In the genomic region with DNA sequence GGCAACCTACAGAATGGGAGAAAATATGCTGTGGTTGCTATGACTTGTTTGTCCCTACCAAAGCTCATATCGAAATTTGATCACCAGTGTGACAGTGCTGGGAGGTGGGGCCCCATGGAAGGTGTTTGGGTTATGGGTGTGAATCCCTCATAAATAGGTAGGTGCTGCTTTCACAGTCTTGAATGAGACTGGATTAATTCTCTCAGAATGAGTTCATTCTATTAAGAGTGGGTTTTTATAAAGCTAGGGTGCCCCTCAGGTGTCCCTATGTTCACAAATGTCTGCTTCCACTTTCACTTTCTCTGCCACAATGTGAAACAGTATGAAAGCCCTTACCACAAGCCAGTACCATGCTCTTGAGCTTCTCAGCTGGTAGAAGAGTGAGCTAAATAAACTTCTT, we compare ENCODE assay signal across 8 cellular contexts.
A peak's percentile ranks its signal among the peaks of the same experiment; 100 is the strongest.
DNase-seq lines count a peak whose midpoint lies in the region; ATAC-seq and TF ChIP-seq lines count a peak whose summit lies in the region.

No MANE protein-coding gene starts in this region.

- no peaks in the 10 kb centered on the region for H3K9me3 Mint-ChIP-seq in natural killer cell treated with Interleukin-12 subunit alpha and Interleukin-12 subunit beta and Interleukin-15 and Interleukin-18, amount 100 ng/mL, for 72 hours

- H3K4me1 ChIP-seq in body of pancreas (no peaks in the 10 kb centered on the region), thyroid gland (no peaks in the 10 kb centered on the region), adrenal gland (replicated peaks in 1 of 2) (no peaks in the 10 kb centered on the region)

- DNase-seq in OCI-M1 (lab: John Stamatoyannopoulos, UW) (peak; percentile 85), body of pancreas (no peak), thyroid gland (no peak), adrenal gland (no peak), NCI-H146 (lab: John Stamatoyannopoulos, UW) (no peak)
- DNase-seq in natural killer cell treated with Interleukin-12 subunit alpha and Interleukin-12 subunit beta and Interleukin-15 and Interleukin-18, amount 100 ng/mL, for 72 hours (ENCODE audit: low spot score) = no peak

- H3K27me3 ChIP-seq in body of pancreas (no peaks in the 10 kb centered on the region), thyroid gland (no peaks in the 10 kb centered on the region), adrenal gland (no peaks in the 10 kb centered on the region)

- no peaks in the 10 kb centered on the region for H3K27me3 Mint-ChIP-seq in natural killer cell treated with Interleukin-12 subunit alpha and Interleukin-12 subunit beta and Interleukin-15 and Interleukin-18, amount 100 ng/mL, for 72 hours

- no peak for TF ChIP-seq CTCF in body of pancreas (IDR thresholded peaks at IDR 0.05)
- TF ChIP-seq CTCF in thyroid gland (IDR thresholded peaks at IDR 0.05) = no peak
- TF ChIP-seq CTCF in adrenal gland (IDR thresholded peaks at IDR 0.05) = no peak

- WGBS in body of pancreas, 2 donors = 52 to 67% methylated on average over 1 of the region's 1 CpG
- 87% methylated on average over 1 of the region's 1 CpG for WGBS in thyroid gland, 2 donors
- WGBS in adrenal gland, 4 donors = 47 to 70% (median 53%) methylated on average over 1 of the region's 1 CpG

- H3K36me3 Mint-ChIP-seq in natural killer cell treated with Interleukin-12 subunit alpha and Interleukin-12 subunit beta and Interleukin-15 and Interleukin-18, amount 100 ng/mL, for 72 hours = no peaks in the 10 kb centered on the region

- H3K4me3 ChIP-seq in body of pancreas (no peak overlapping the region), thyroid gland (replicated peaks in 1 of 3) (no peak overlapping the region), adrenal gland (peak overlapping the region in 1 of 4 donors; percentile 23)

- peak overlapping the region; percentile 51 for H3K4me3 Mint-ChIP-seq in natural killer cell treated with Interleukin-12 subunit alpha and Interleukin-12 subunit beta and Interleukin-15 and Interleukin-18, amount 100 ng/mL, for 72 hours

- H3K4me1 Mint-ChIP-seq in natural killer cell treated with Interleukin-12 subunit alpha and Interleukin-12 subunit beta and Interleukin-15 and Interleukin-18, amount 100 ng/mL, for 72 hours (ENCODE audit: low read depth in 2 of 2) = peaks cover 4 to 7% of the 10 kb centered on the region in 2 donors

- no peak for TF ChIP-seq POLR2A in body of pancreas (IDR thresholded peaks at IDR 0.05)
- no peak for TF ChIP-seq POLR2A in thyroid gland (IDR thresholded peaks at IDR 0.05)
- TF ChIP-seq POLR2A in adrenal gland (IDR thresholded peaks at IDR 0.05) = no peak

- peak overlapping the region; percentile 35 to 50 for H3K27ac Mint-ChIP-seq in natural killer cell treated with Interleukin-12 subunit alpha and Interleukin-12 subunit beta and Interleukin-15 and Interleukin-18, amount 100 ng/mL, for 72 hours

- H3K27ac ChIP-seq in body of pancreas (no peak overlapping the region), thyroid gland (peak overlapping the region in 1 of 3 donors; percentile 4), adrenal gland (no peak overlapping the region)

- H3K36me3 ChIP-seq in body of pancreas (replicated peaks in 1 of 2; ENCODE audit: insufficient read depth in 1 of 2, low read depth in 2 of 2) = peaks cover 0 to 2% of the 10 kb centered on the region in 2 donors
- no peaks in the 10 kb centered on the region for H3K36me3 ChIP-seq in thyroid gland
- no peaks in the 10 kb centered on the region for H3K36me3 ChIP-seq in adrenal gland (replicated peaks in 1 of 2)

- no peaks in the 10 kb centered on the region for H3K9me3 ChIP-seq in body of pancreas
- H3K9me3 ChIP-seq in thyroid gland = no peaks in the 10 kb centered on the region
- no peaks in the 10 kb centered on the region for H3K9me3 ChIP-seq in adrenal gland (replicated peaks in 1 of 3)

- ATAC-seq in GM18868 (IDR thresholded peaks at IDR 0.05; ENCODE audit: unreplicated experiment) (peak; percentile 76), HG02759 (IDR thresholded peaks at IDR 0.05; ENCODE audit: unreplicated experiment) (peak; percentile 81), body of pancreas (no peak)
- ATAC-seq in natural killer cell treated with Interleukin-12 subunit alpha and Interleukin-12 subunit beta and Interleukin-15 and Interleukin-18, amount 100 ng/mL, for 72 hours = peak; percentile 84 to 86

- intact Hi-C loops in body of pancreas (cut with DNase I) = no loop called here
- intact Hi-C loops in thyroid gland (cut with DNase I) = no loop called here
- intact Hi-C loops in adrenal gland (cut with DNase I) = no loop called here
